12 cellular contexts compared by ENCODE assay signal in genomic region chr16:27529962-27530361, GRCh38. TPM values are rescaled to one million over a fixed set of nuclear protein-coding genes. Genes with fewer than 3 reads are reported as not detected.
DNase-seq lines count a peak whose midpoint lies in the region; FAIRE-seq and TF ChIP-seq lines count a peak whose summit lies in the region.
"Had no signal": no experiment of that assay in that cellular context is flagged by ENCODE, and none has a peak within 500 bp of the region (broad histone marks: within the 10 kb centered on the region; RNA-seq: fewer than 3 reads in every experiment).

No MANE protein-coding gene starts in this region.

- H3K27ac ChIP-seq in VCaP, result peak overlapping the region; percentile 73
- H3K27ac ChIP-seq: BLaER1, KMS-11, thyroid gland had no signal

- peak; percentile 85 for DNase-seq in A172 (ENCODE audit: low spot score)
- DNase-seq in H54 (ENCODE audit: insufficient read length, low spot score), result peak; percentile 70
- peak; percentile 21 for DNase-seq in foreskin melanocyte
- DNase-seq in OCI-M1 (lab: John Stamatoyannopoulos, UW), result no peak
- DNase-seq in mesenteric fat pad (ENCODE audit: low spot score), result no peak
- no peak for DNase-seq in DMS153 treated with DMSO at 0.1 percent for 48 hours (lab: John Stamatoyannopoulos, UW; ENCODE audit: unreplicated experiment)
- DNase-seq in DMS153 (lab: John Stamatoyannopoulos, UW), result no peak
- DNase-seq: activated CD4-positive, alpha-beta T cell treated with anti-CD3 and anti-CD28 coated beads for 1 hour; thyroid gland had no signal

- FAIRE-seq in H54 (lab: Jason Lieb, UNC), result no peak

- no peak for TF ChIP-seq CTCF in VCaP (conservative IDR thresholded peaks at IDR 0.05)

- TF ChIP-seq POLR2A in H54 (IDR thresholded peaks at IDR 0.05; ENCODE audit: low read depth, low read length), result no peak

RNA-seq across cellular contexts. Expression of gene GTF3C1, which starts 19.8 kb away (rescaled TPM):
- total RNA-seq in A172 (2014; rRNA removed; shearing (Covaris generic)), result 75.2 and 82.5 TPM in 2 replicates
- total RNA-seq in mesenteric fat pad, result 52.1 TPM

RNA-seq across cellular contexts. Expression of gene KATNIP, which starts 20.0 kb away (rescaled TPM):
- 8.2 and 24.7 TPM in 2 replicates for total RNA-seq in A172 (2014; rRNA removed; shearing (Covaris generic))
- total RNA-seq in mesenteric fat pad, result 20.5 TPM

Comparison
In these comparisons a context has a peak if more than half of its experiments do, and no peak if none do; other contexts are left out.
1. DNase-seq: peak in A172 (single experiment), H54 (single experiment) and foreskin melanocyte (single experiment); none in OCI-M1 (single experiment), mesenteric fat pad (single experiment), DMS153 treated with DMSO at 0.1 percent for 48 hours (single experiment) and DMS153 (single experiment).